ENCODE assay signal across 1 cellular context in genomic region chr7:23531794-23532489, GRCh38.
TF ChIP-seq lines count a peak whose summit lies in the region.

Gene TRA2A, minus strand, starts transcription at chr7:23531981. Its CDS starts 157 bp downstream, at chr7:23531824.

TF ChIP-seq in HepG2, 621 proteins besides CTCF, POLR2A, EP300 and RAD21 (continued from another document and continues in another):
- TF ChIP-seq E2F2 (CRISPR knock-in tag; IDR thresholded peaks at IDR 0.05; ENCODE audit: borderline replicate concordance): 0 out of 2 replicates have a peak, but pooled peaks have one; percentile 19
- no peak for TF ChIP-seq ZNF557 (CRISPR knock-in tag; IDR thresholded peaks at IDR 0.05)
- TF ChIP-seq RBAK (CRISPR knock-in tag; IDR thresholded peaks at IDR 0.05): no peak
- peak; percentile 97 for TF ChIP-seq TAF1 (CRISPR knock-in tag; IDR thresholded peaks at IDR 0.05)
- peak; percentile 90 for TF ChIP-seq ZGPAT (CRISPR knock-in tag; IDR thresholded peaks at IDR 0.05)
- peak; percentile 55; the same call in 1 of the 2 replicates for TF ChIP-seq PRDM10 (CRISPR knock-in tag; IDR thresholded peaks at IDR 0.05; ENCODE audit: low read depth)
- TF ChIP-seq ADNP (CRISPR knock-in tag; IDR thresholded peaks at IDR 0.05): no peak
- TF ChIP-seq CREM (IDR thresholded peaks at IDR 0.05): peak; percentile 94
- TF ChIP-seq CREM (CRISPR knock-in tag; IDR thresholded peaks at IDR 0.05): 0 out of 2 replicates have a peak, but pooled peaks have one; percentile 52
- peak; percentile 68; the same call in 1 of the 2 replicates for TF ChIP-seq BRD4 (CRISPR knock-in tag; IDR thresholded peaks at IDR 0.05)
- 0 out of 2 replicates have a peak, but pooled peaks have one; percentile 13 for TF ChIP-seq FOXO4 (CRISPR knock-in tag; conservative IDR thresholded peaks at IDR 0.05)
- TF ChIP-seq POLR2AphosphoS5 (IDR thresholded peaks at IDR 0.05; ENCODE audit: low read depth, low read length): peak; percentile 99
- no peak for TF ChIP-seq HDAC6 (IDR thresholded peaks at IDR 0.05; ENCODE audit: low read depth, low read length)
- TF ChIP-seq, protein P1, sequence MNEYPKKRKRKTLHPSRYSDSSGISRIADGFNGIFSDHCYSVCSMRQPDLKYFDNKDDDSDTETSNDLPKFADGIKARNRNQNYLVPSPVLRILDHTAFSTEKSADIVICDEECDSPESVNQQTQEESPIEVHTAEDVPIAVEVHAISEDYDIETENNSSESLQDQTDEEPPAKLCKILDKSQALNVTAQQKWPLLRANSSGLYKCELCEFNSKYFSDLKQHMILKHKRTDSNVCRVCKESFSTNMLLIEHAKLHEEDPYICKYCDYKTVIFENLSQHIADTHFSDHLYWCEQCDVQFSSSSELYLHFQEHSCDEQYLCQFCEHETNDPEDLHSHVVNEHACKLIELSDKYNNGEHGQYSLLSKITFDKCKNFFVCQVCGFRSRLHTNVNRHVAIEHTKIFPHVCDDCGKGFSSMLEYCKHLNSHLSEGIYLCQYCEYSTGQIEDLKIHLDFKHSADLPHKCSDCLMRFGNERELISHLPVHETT (CRISPR knock-in tag; conservative IDR thresholded peaks at IDR 0.05): no peak
- 0 out of 2 replicates have a peak, but pooled peaks have one; percentile 69 for TF ChIP-seq HNRNPL (IDR thresholded peaks at IDR 0.05; ENCODE audit: low read depth, low read length)
- no peak for TF ChIP-seq ZNF629 (CRISPR knock-in tag; conservative IDR thresholded peaks at IDR 0.05)
- TF ChIP-seq, protein P2, sequence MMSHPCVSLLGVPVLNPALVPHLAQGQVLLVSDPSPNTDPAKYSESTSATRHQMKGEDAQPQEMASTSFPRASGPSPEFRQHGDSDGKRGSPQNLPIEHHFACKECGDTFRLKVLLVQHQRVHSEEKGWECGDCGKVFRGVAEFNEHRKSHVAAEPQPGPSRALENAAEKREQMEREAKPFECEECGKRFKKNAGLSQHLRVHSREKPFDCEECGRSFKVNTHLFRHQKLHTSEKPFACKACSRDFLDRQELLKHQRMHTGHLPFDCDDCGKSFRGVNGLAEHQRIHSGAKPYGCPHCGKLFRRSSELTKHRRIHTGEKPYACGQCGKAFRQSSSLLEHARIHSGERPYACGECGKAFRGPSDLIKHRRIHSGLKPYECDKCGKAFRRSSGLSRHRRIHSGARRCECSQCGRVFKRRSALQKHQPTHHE (CRISPR knock-in tag; IDR thresholded peaks at IDR 0.05; ENCODE audit: borderline replicate concordance): peak; percentile 82
- peak; percentile 93 for TF ChIP-seq CHD2 (IDR thresholded peaks at IDR 0.05; ENCODE audit: low read depth, low read length)
- no peak for TF ChIP-seq ZNF484 (CRISPR knock-in tag; IDR thresholded peaks at IDR 0.05; ENCODE audit: borderline replicate concordance, low read depth)
- peak; percentile 85; the same call in 1 of the 2 replicates for TF ChIP-seq SMAD3 (CRISPR knock-in tag; IDR thresholded peaks at IDR 0.05)
- TF ChIP-seq ZNF282 (IDR thresholded peaks at IDR 0.05; ENCODE audit: partially characterized antibody): no peak
- TF ChIP-seq ZNF253 (CRISPR knock-in tag; IDR thresholded peaks at IDR 0.05; ENCODE audit: borderline replicate concordance): peak; percentile 91; the same call in 1 of the 2 replicates
- peak; percentile 70 for TF ChIP-seq BHLHE40 (IDR thresholded peaks at IDR 0.05; ENCODE audit: low read length)
- peak; percentile 85 for TF ChIP-seq MED8 (CRISPR knock-in tag; IDR thresholded peaks at IDR 0.05; ENCODE audit: insufficient replicate concordance)
- TF ChIP-seq SYNCRIP (IDR thresholded peaks at IDR 0.05; ENCODE audit: insufficient read depth, low read depth, low read length): no peak
- no peak for TF ChIP-seq LRRFIP1 (CRISPR knock-in tag; conservative IDR thresholded peaks at IDR 0.05)
- TF ChIP-seq NFATC3 (CRISPR knock-in tag; IDR thresholded peaks at IDR 0.05): no peak
- TF ChIP-seq KLF11 (CRISPR knock-in tag; IDR thresholded peaks at IDR 0.05): peak; percentile 84
- peak; percentile 43; the same call in 1 of the 2 replicates for TF ChIP-seq ZNF33A (CRISPR knock-in tag; IDR thresholded peaks at IDR 0.05; ENCODE audit: borderline replicate concordance)
- 0 out of 2 replicates have a peak, but pooled peaks have one; percentile 76 for TF ChIP-seq ZNF589 (CRISPR knock-in tag; conservative IDR thresholded peaks at IDR 0.05)
- peak; percentile 88 for TF ChIP-seq ZBTB38 (CRISPR knock-in tag; IDR thresholded peaks at IDR 0.05)
- TF ChIP-seq U2AF1 (optimal IDR thresholded peaks at IDR 0.05; ENCODE audit: low read depth, low read length): no peak
- TF ChIP-seq MYNN (CRISPR knock-in tag; IDR thresholded peaks at IDR 0.05; ENCODE audit: low read depth): no peak
- TF ChIP-seq ZNF280D (CRISPR knock-in tag; IDR thresholded peaks at IDR 0.05): peak; percentile 73; the same call in 1 of the 2 replicates
- TF ChIP-seq, protein P3, sequence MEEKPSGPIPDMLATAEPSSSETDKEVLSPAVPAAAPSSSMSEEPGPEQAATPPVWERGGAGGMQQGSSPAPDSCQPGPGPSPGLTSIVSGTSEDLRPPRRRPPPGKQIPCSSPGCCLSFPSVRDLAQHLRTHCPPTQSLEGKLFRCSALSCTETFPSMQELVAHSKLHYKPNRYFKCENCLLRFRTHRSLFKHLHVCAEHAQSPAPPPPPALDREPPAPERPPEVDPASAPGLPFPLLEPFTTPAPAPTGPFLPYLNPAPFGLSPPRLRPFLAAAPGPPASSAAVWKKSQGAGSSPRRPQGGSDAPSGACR (CRISPR knock-in tag; IDR thresholded peaks at IDR 0.05): peak; percentile 43; the same call in 1 of the 2 replicates
- TF ChIP-seq U2AF2 (IDR thresholded peaks at IDR 0.05; ENCODE audit: low read depth, low read length): no peak
- TF ChIP-seq HHEX (CRISPR knock-in tag; IDR thresholded peaks at IDR 0.05): no peak
- peak; percentile 62; the same call in 1 of the 2 replicates for TF ChIP-seq ZSCAN5A (CRISPR knock-in tag; IDR thresholded peaks at IDR 0.05; ENCODE audit: borderline replicate concordance)
- TF ChIP-seq CHD4 (IDR thresholded peaks at IDR 0.05; ENCODE audit: borderline replicate concordance, low read length): no peak
- no peak for TF ChIP-seq ZNF850 (CRISPR knock-in tag; conservative IDR thresholded peaks at IDR 0.05)
- TF ChIP-seq PPARG (CRISPR knock-in tag; conservative IDR thresholded peaks at IDR 0.05): peak; percentile 33; the same call in 1 of the 2 replicates
- peak; percentile 47 for TF ChIP-seq FOXA3 (CRISPR knock-in tag; IDR thresholded peaks at IDR 0.05)
- TF ChIP-seq ZFP36L2 (CRISPR knock-in tag; IDR thresholded peaks at IDR 0.05): no peak; the same call in 1 of the 2 replicates
- no peak for TF ChIP-seq ZNF234 (CRISPR knock-in tag; conservative IDR thresholded peaks at IDR 0.05)
